ENCODE assay signal across 19 cellular contexts in the genomic region with DNA sequence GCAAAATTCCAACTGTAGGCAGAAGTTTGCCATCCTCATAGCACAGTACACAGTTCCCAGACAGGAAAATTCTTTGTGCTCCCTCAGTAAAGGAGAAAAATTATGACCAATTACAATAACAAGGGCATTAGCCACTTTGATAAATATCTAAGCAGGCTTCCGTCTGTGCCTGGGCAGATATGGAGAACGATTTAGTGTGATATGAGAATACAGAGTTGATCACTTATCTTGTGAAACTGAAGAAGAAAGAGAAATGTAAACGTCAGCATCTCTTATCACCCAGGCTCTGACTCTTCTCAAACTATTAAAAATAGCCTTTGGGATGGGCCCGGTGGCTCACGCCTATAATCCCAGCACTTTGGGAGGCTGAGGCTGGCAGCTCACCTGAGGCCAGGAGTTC. TPM values are rescaled to one million over a fixed set of nuclear protein-coding genes. Genes with fewer than 3 reads are reported as not detected.
DNase-seq lines count a peak whose midpoint lies in the region; ATAC-seq and TF ChIP-seq lines count a peak whose summit lies in the region.
"Had no signal": no experiment of that assay in that cellular context is flagged by ENCODE, and none has a peak within 500 bp of the region (broad histone marks: within the 10 kb centered on the region; RNA-seq: fewer than 3 reads in every experiment).

No MANE protein-coding gene starts in this region.

- no peaks in the 10 kb centered on the region for H3K9me2 ChIP-seq in Loucy (replicated peaks; ENCODE audit: low read depth, low read length)

- no peaks in the 10 kb centered on the region for H3K36me3 Mint-ChIP-seq in activated CD8-positive, alpha-beta memory T cell treated with anti-CD3 and anti-CD28 coated beads, Interleukin-2, amount 10 ng/mL, durations not matched to agents 7 days and 5 days
- no peaks in the 10 kb centered on the region for H3K36me3 Mint-ChIP-seq in activated CD8-positive, alpha-beta T cell treated with anti-CD3 and anti-CD28 coated beads for 36 hours (ENCODE audit: low read depth)
- peaks cover 0 to 4% (median 0%) of the 10 kb centered on the region in 5 donors for H3K36me3 Mint-ChIP-seq in naive thymus-derived CD4-positive, alpha-beta T cell

- H4K20me1 ChIP-seq in Loucy (ENCODE audit: insufficient read depth, low read length, poor library complexity, severe bottlenecking), result no peaks in the 10 kb centered on the region

- intact Hi-C loops in activated CD8-positive, alpha-beta T cell treated with anti-CD3 and anti-CD28 coated beads for 36 hours (cut with micrococcal nuclease), result loop anchor here (5.0 kb wide), 1 partner anchor 36 kb away; no protein-coding TSS in a partner anchor
- intact Hi-C loops in naive thymus-derived CD4-positive, alpha-beta T cell (cut with micrococcal nuclease), result loop anchor here (1.0 to 5.0 kb wide), 8 partner anchors 12 to 161 kb away; no protein-coding TSS in a partner anchor

- TF ChIP-seq CTCF in Loucy (conservative IDR thresholded peaks at IDR 0.05; ENCODE audit: low read length), result no peak
- TF ChIP-seq CTCF in activated CD8-positive, alpha-beta T cell treated with anti-CD3 and anti-CD28 coated beads for 36 hours (IDR thresholded peaks at IDR 0.05), result no peak

- no peaks in the 10 kb centered on the region for H3K36me3 ChIP-seq in Loucy (ENCODE audit: insufficient read depth, low read length)
- no peaks in the 10 kb centered on the region for H3K36me3 ChIP-seq in naive thymus-derived CD4-positive, alpha-beta T cell (ENCODE audit: control insufficient read depth in 2 of 3, insufficient read depth in 3 of 3, low read length in 3 of 3)
- H3K36me3 ChIP-seq: right lobe of liver, suprapubic skin had no signal

- H3K4me3 ChIP-seq in Loucy (ENCODE audit: low read length, poor library complexity, severe bottlenecking), result peak overlapping the region; percentile 56
- H3K4me3 ChIP-seq in naive thymus-derived CD4-positive, alpha-beta T cell (ENCODE audit: low read length), result no peak overlapping the region
- H3K4me3 ChIP-seq: GM23248, right lobe of liver, suprapubic skin had no signal

- H3K27ac ChIP-seq in naive thymus-derived CD4-positive, alpha-beta T cell (ENCODE audit: low read depth, low read length), result no peak overlapping the region
- H3K27ac ChIP-seq: C4-2B, GM23248, parathyroid adenoma, right lobe of liver, suprapubic skin had no signal

- peak overlapping the region; percentile 57 for H3K27ac Mint-ChIP-seq in activated CD8-positive, alpha-beta memory T cell treated with anti-CD3 and anti-CD28 coated beads, Interleukin-2, amount 10 ng/mL, durations not matched to agents 7 days and 5 days
- H3K27ac Mint-ChIP-seq in activated CD8-positive, alpha-beta T cell treated with anti-CD3 and anti-CD28 coated beads for 36 hours, result peak overlapping the region; percentile 1
- H3K27ac Mint-ChIP-seq in naive thymus-derived CD4-positive, alpha-beta T cell, result peak overlapping the region; percentile 31 to 91 (median 82)
- H3K27ac Mint-ChIP-seq: activated B cell treated with CpG ODN at 0.5 μM for 24 hours had no signal

- H3F3A ChIP-seq in Loucy (ENCODE audit: low read depth), result peaks cover 11% of the 10 kb centered on the region

- no peaks in the 10 kb centered on the region for H3K9me3 ChIP-seq in Loucy (ENCODE audit: insufficient read depth, low read depth, low read length)
- H3K9me3 ChIP-seq in naive thymus-derived CD4-positive, alpha-beta T cell (ENCODE audit: control insufficient read depth in 2 of 3, low read length in 3 of 3), result no peaks in the 10 kb centered on the region
- H3K9me3 ChIP-seq: right lobe of liver, suprapubic skin had no signal

- H3K79me2 ChIP-seq in Loucy (ENCODE audit: insufficient read depth, low read length), result peaks cover 48% of the 10 kb centered on the region; the same call in 1 of the 2 replicates
- H3K79me2 ChIP-seq: parathyroid adenoma had no signal

- H3K9me3 Mint-ChIP-seq in activated CD8-positive, alpha-beta memory T cell treated with anti-CD3 and anti-CD28 coated beads, Interleukin-2, amount 10 ng/mL, durations not matched to agents 7 days and 5 days (ENCODE audit: low read depth), result no peaks in the 10 kb centered on the region
- no peaks in the 10 kb centered on the region for H3K9me3 Mint-ChIP-seq in activated CD8-positive, alpha-beta T cell treated with anti-CD3 and anti-CD28 coated beads for 36 hours
- peaks cover 0 to under 1% (median 0%) of the 10 kb centered on the region in 11 donors for H3K9me3 Mint-ChIP-seq in naive thymus-derived CD4-positive, alpha-beta T cell
- H3K9me3 Mint-ChIP-seq: activated B cell treated with CpG ODN at 0.5 μM for 24 hours had no signal

- peak overlapping the region; percentile 71 for H3K4me2 ChIP-seq in Loucy (ENCODE audit: low read depth, low read length, poor library complexity, severe bottlenecking)

- H3K27me3 ChIP-seq in Loucy (ENCODE audit: insufficient read depth, low read length, poor library complexity, severe bottlenecking), result no peaks in the 10 kb centered on the region
- H3K27me3 ChIP-seq in naive thymus-derived CD4-positive, alpha-beta T cell (ENCODE audit: control insufficient read depth in 2 of 2, insufficient read depth in 2 of 2, low read length in 2 of 2), result no peaks in the 10 kb centered on the region
- H3K27me3 ChIP-seq: right lobe of liver, suprapubic skin had no signal

- peaks cover 24% of the 10 kb centered on the region for H3K4me1 Mint-ChIP-seq in activated CD8-positive, alpha-beta memory T cell treated with anti-CD3 and anti-CD28 coated beads, Interleukin-2, amount 10 ng/mL, durations not matched to agents 7 days and 5 days
- peaks cover 42% of the 10 kb centered on the region for H3K4me1 Mint-ChIP-seq in activated CD8-positive, alpha-beta T cell treated with anti-CD3 and anti-CD28 coated beads for 36 hours (ENCODE audit: low read depth)
- H3K4me1 Mint-ChIP-seq in naive thymus-derived CD4-positive, alpha-beta T cell, result peaks cover 20 to 76% (median 59%) of the 10 kb centered on the region in 7 donors
- H3K4me1 Mint-ChIP-seq: activated B cell treated with CpG ODN at 0.5 μM for 24 hours had no signal

- POLR2A ChIA-PET in activated CD8-positive, alpha-beta T cell treated with anti-CD3 and anti-CD28 coated beads for 36 hours (lab: Charles Lee), result no interaction called here
- POLR2A ChIA-PET in naive thymus-derived CD4-positive, alpha-beta T cell (lab: Charles Lee), result interaction anchor here (0.6 kb wide), 2 partner anchors 30 to 299 kb away, joined by 3 read pairs; no protein-coding TSS in a partner anchor

- CTCF ChIA-PET in activated CD8-positive, alpha-beta memory T cell treated with anti-CD3 and anti-CD28 coated beads, Interleukin-2, amount 10 ng/mL, durations not matched to agents 7 days and 5 days (lab: Charles Lee), result interaction anchor here (0.6 to 1.1 kb wide), 3 partner anchors 21 to 244 kb away, joined by 3 read pairs; no protein-coding TSS in a partner anchor
- CTCF ChIA-PET in activated CD8-positive, alpha-beta T cell treated with anti-CD3 and anti-CD28 coated beads for 36 hours (lab: Charles Lee), result interaction anchor here (1.3 kb wide), 1 partner anchor 301 kb away, joined by 4 read pairs; no protein-coding TSS in a partner anchor
- CTCF ChIA-PET in naive thymus-derived CD4-positive, alpha-beta T cell (lab: Charles Lee), result no interaction called here

- peaks cover 56% of the 10 kb centered on the region for H3K4me1 ChIP-seq in Loucy (ENCODE audit: insufficient read depth, low read length, poor library complexity, severe bottlenecking)
- H3K4me1 ChIP-seq in naive thymus-derived CD4-positive, alpha-beta T cell (ENCODE audit: control insufficient read depth in 2 of 2, insufficient read depth in 2 of 2, low read length in 2 of 2), result peaks cover 12 to 41% of the 10 kb centered on the region in 2 donors
- H3K4me1 ChIP-seq: parathyroid adenoma, right lobe of liver had no signal

- H3K9ac ChIP-seq in Loucy (ENCODE audit: low read depth, low read length, poor library complexity, severe bottlenecking), result peak overlapping the region; percentile 34
- H3K9ac ChIP-seq: GM23248, parathyroid adenoma had no signal

- DNase-seq in activated CD8-positive, alpha-beta memory T cell treated with anti-CD3 and anti-CD28 coated beads, Interleukin-2, amount 10 ng/mL, durations not matched to agents 7 days and 5 days, result no peak
- DNase-seq in activated CD8-positive, alpha-beta memory T cell treated with anti-CD3 and anti-CD28 coated beads, Interleukin-2, amount 50 U/mL, for 4 hours, result no peak
- no peak for DNase-seq in activated CD8-positive, alpha-beta T cell treated with anti-CD3 and anti-CD28 coated beads for 36 hours
- no peak for DNase-seq in naive thymus-derived CD4-positive, alpha-beta T cell
- DNase-seq: activated B cell treated with CpG ODN at 0.5 μM for 24 hours; effector CD8-positive, alpha-beta T cell; GM23248; IMR-90; kidney; NCI-H187; right lobe of liver; SHP77 had no signal

- no peak for ATAC-seq in activated CD8-positive, alpha-beta memory T cell treated with anti-CD3 and anti-CD28 coated beads, Interleukin-2, amount 10 ng/mL, durations not matched to agents 7 days and 5 days
- no peak for ATAC-seq in activated CD8-positive, alpha-beta T cell treated with anti-CD3 and anti-CD28 coated beads for 36 hours
- ATAC-seq in naive thymus-derived CD4-positive, alpha-beta T cell, result peak; percentile 21
- no peak for ATAC-seq in HG03439 (IDR thresholded peaks at IDR 0.05; ENCODE audit: unreplicated experiment)
- ATAC-seq in HG03280 (IDR thresholded peaks at IDR 0.05; ENCODE audit: unreplicated experiment), result no peak
- no peak for ATAC-seq in GM18909 (IDR thresholded peaks at IDR 0.05; ENCODE audit: poor library complexity, unreplicated experiment)
- ATAC-seq: right lobe of liver had no signal

- no peak overlapping the region for H2AFZ ChIP-seq in Loucy (ENCODE audit: low read length)
- H2AFZ ChIP-seq: GM23248, parathyroid adenoma had no signal

- no peak overlapping the region for H3K4me3 Mint-ChIP-seq in activated CD8-positive, alpha-beta memory T cell treated with anti-CD3 and anti-CD28 coated beads, Interleukin-2, amount 10 ng/mL, durations not matched to agents 7 days and 5 days
- no peak overlapping the region for H3K4me3 Mint-ChIP-seq in activated CD8-positive, alpha-beta T cell treated with anti-CD3 and anti-CD28 coated beads for 36 hours
- H3K4me3 Mint-ChIP-seq in naive thymus-derived CD4-positive, alpha-beta T cell, result peak overlapping the region; percentile 58 to 84 (median 72)
- H3K4me3 Mint-ChIP-seq: activated B cell treated with CpG ODN at 0.5 μM for 24 hours had no signal

- no peaks in the 10 kb centered on the region for H3K27me3 Mint-ChIP-seq in activated CD8-positive, alpha-beta memory T cell treated with anti-CD3 and anti-CD28 coated beads, Interleukin-2, amount 10 ng/mL, durations not matched to agents 7 days and 5 days
- H3K27me3 Mint-ChIP-seq in activated CD8-positive, alpha-beta T cell treated with anti-CD3 and anti-CD28 coated beads for 36 hours, result no peaks in the 10 kb centered on the region
- peaks cover 0 to 2% (median 0%) of the 10 kb centered on the region in 5 donors for H3K27me3 Mint-ChIP-seq in naive thymus-derived CD4-positive, alpha-beta T cell
- H3K27me3 Mint-ChIP-seq: activated B cell treated with CpG ODN at 0.5 μM for 24 hours had no signal

RNA-seq across cellular contexts. Expression of a gene that starts 54.5 kb away (rescaled TPM):
- 10 to 100 TPM; 18.8 to 20.5 TPM for total RNA-seq in activated CD8-positive, alpha-beta memory T cell treated with anti-CD3 and anti-CD28 coated beads, Interleukin-2, amount 10 ng/mL, durations not matched to agents 7 days and 5 days
- total RNA-seq in activated CD8-positive, alpha-beta T cell treated with anti-CD3 and anti-CD28 coated beads for 36 hours, result 10 to 100 TPM; 34.9 to 38.5 TPM
- total RNA-seq in naive thymus-derived CD4-positive, alpha-beta T cell, result 100 to 1,000 TPM in 1 of 5 experiments, 10 to 100 TPM in 4; 53.5 to 103 (median 83.8) TPM
- polyA plus RNA-seq in naive thymus-derived CD4-positive, alpha-beta T cell, result 10 to 100 TPM; 24.8 to 32.1 TPM

Comparison
In these comparisons a context has a peak if more than half of its experiments do, and no peak if none do; other contexts are left out.
1. H3K27ac Mint-ChIP-seq: peak in every context shown above with its lines; median percentile 82 in naive thymus-derived CD4-positive, alpha-beta T cell; 57 in activated CD8-positive, alpha-beta memory T cell treated with anti-CD3 and anti-CD28 coated beads, Interleukin-2, amount 10 ng/mL, durations not matched to agents 7 days and 5 days; 1 in activated CD8-positive, alpha-beta T cell treated with anti-CD3 and anti-CD28 coated beads for 36 hours.
2. H3K4me3 Mint-ChIP-seq: peak in naive thymus-derived CD4-positive, alpha-beta T cell (10 of 10); none in activated CD8-positive, alpha-beta memory T cell treated with anti-CD3 and anti-CD28 coated beads, Interleukin-2, amount 10 ng/mL, durations not matched to agents 7 days and 5 days (single experiment) and activated CD8-positive, alpha-beta T cell treated with anti-CD3 and anti-CD28 coated beads for 36 hours (single experiment).